Comparison of ENCODE assay signal across 24 cellular contexts in the genomic region with DNA sequence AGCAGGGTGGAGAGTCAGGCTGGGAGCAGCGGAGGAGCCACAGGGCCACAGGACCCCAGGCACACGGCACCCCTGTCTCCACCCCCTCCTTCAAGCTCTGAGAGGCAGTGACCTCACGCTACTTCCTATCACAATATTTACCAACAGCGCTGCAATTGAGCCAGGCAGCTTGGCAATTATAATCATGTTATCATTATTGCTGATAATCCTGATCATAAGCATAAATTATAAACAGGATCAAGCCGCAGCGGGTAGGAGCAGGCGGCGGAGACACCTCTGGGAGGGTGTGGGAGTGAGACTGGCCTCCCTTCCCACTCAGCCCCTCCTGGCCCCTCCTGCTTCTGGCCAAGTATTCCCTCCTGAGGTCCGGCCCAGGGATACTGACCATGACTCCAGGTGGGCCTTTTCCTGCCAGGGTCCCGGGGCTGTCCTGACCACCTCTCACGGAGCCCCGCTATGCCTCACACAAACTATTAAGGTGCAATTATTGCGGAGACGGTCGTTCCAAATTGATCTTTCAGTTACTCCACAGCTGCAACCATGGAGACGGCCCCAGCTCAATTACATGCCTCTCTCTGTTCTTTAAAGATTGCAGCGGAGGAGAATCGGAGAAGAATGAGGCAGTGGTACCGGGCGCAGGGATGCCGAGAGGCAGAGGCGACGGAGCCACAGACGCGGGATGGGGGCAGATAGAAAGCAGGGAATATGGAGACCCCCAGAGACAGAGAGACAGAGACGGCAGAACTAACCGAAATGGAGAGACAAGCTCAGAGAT. TPM values are rescaled to one million over a fixed set of nuclear protein-coding genes. Genes with fewer than 3 reads are reported as not detected.
DNase-seq lines count a peak whose midpoint lies in the region; ATAC-seq, FAIRE-seq and TF ChIP-seq lines count a peak whose summit lies in the region.
"Had no signal": no experiment of that assay in that cellular context is flagged by ENCODE, and none has a peak within 500 bp of the region (broad histone marks: within the 10 kb centered on the region; RNA-seq: fewer than 3 reads in every experiment).

No MANE protein-coding gene starts in this region.

- no peaks in the 10 kb centered on the region for H3K4me1 Mint-ChIP-seq in activated CD8-positive, alpha-beta T cell treated with anti-CD3 and anti-CD28 coated beads, Interleukin-2, amount 10 ng/mL, durations not matched to agents 7 days and 5 days (ENCODE audit: low read depth)
- H3K4me1 Mint-ChIP-seq: activated B cell treated with CpG ODN at 0.5 μM for 24 hours; activated T-helper 17 cell treated with anti-CD3 and anti-CD28 coated beads, Interleukin-2, amount 50 U/mL, for 72 hours; B cell had no signal

- DNase-seq in SK-N-SH (peak; percentile 25), SK-N-MC (ENCODE audit: low read depth, low spot score) (no peak), pancreas (no peak), HuH-7 (ENCODE audit: low spot score) (no peak)
- DNase-seq in activated CD8-positive, alpha-beta T cell treated with anti-CD3 and anti-CD28 coated beads, Interleukin-2, amount 10 ng/mL, durations not matched to agents 7 days and 5 days: no peak
- DNase-seq: activated B cell treated with CpG ODN at 0.5 μM for 24 hours; activated CD4-positive, alpha-beta T cell treated with anti-CD3 and anti-CD28 coated beads, Interleukin-2, amount 50 U/mL, for 4 hours; activated CD8-positive, alpha-beta memory T cell treated with anti-CD3 and anti-CD28 coated beads, Interleukin-2, amount 50 U/mL, for 48 hours; anterior cingulate cortex; DMS79; HCEC 1CT; mucosa of descending colon; NCI-H774; T-helper 9 cell; upper lobe of left lung had no signal

- H3K27ac Mint-ChIP-seq in activated CD8-positive, alpha-beta T cell treated with anti-CD3 and anti-CD28 coated beads, Interleukin-2, amount 10 ng/mL, durations not matched to agents 7 days and 5 days: no peak overlapping the region
- H3K27ac Mint-ChIP-seq: activated B cell treated with CpG ODN at 0.5 μM for 24 hours; activated T-helper 17 cell treated with anti-CD3 and anti-CD28 coated beads, Interleukin-2, amount 50 U/mL, for 72 hours; B cell; IgD-negative memory B cell had no signal

- no peak for ATAC-seq in SK-N-SH treated with all-trans-retinoic acid at 6 μM for 48 hours
- ATAC-seq in HG03469 (IDR thresholded peaks at IDR 0.05; ENCODE audit: unreplicated experiment): no peak
- ATAC-seq in pancreas: no peak
- ATAC-seq in activated CD8-positive, alpha-beta T cell treated with anti-CD3 and anti-CD28 coated beads, Interleukin-2, amount 10 ng/mL, durations not matched to agents 7 days and 5 days: no peak
- ATAC-seq: activated naive CD4-positive, alpha-beta T cell treated with anti-CD3 and anti-CD28 coated beads, Interleukin-2, amount 50 U/mL, for 72 hours; activated T-helper 17 cell treated with anti-CD3 and anti-CD28 coated beads, Interleukin-2, amount 50 U/mL, for 72 hours; mucosa of descending colon had no signal

- intact Hi-C loops in pancreas (cut with DNase I): loop anchor here in 1 of 3 donors (10.0 kb wide), 2 partner anchors 91 to 121 kb away; no protein-coding TSS in a partner anchor

- FAIRE-seq in pancreas (lab: Jason Lieb, UNC): no peak
- FAIRE-seq: endothelial cell of umbilical vein, keratinocyte had no signal

- 91% methylated on average over 26 of the region's 27 CpGs for WGBS in SK-N-SH (ENCODE audit: low lambda C conversion rate)
- 90 to 94% methylated on average over 18 to 20 of the region's 27 CpGs for WGBS in mesodermal cell (ENCODE audit: insufficient coverage in 2 of 2), 2 experiments
- 63 to 69% methylated on average over 27 of the region's 27 CpGs for WGBS in pancreas, 2 donors

- TF ChIP-seq CTCF in SK-N-SH (IDR thresholded peaks at IDR 0.05): no peak
- no peak for TF ChIP-seq CTCF in pancreas (IDR thresholded peaks at IDR 0.05)

- no peak overlapping the region for H3K4me3 ChIP-seq in SK-N-SH (ENCODE audit: low read depth in 2 of 2, low read length in 1 of 2)
- H3K4me3 ChIP-seq in SK-N-MC: no peak overlapping the region
- no peak overlapping the region for H3K4me3 ChIP-seq in mesodermal cell (ENCODE audit: extremely low read depth, insufficient read depth, low read length, poor library complexity, severe bottlenecking)
- no peak overlapping the region for H3K4me3 ChIP-seq in pancreas
- H3K4me3 ChIP-seq: mucosa of descending colon, upper lobe of left lung had no signal

- H3K27me3 Mint-ChIP-seq in activated CD8-positive, alpha-beta T cell treated with anti-CD3 and anti-CD28 coated beads, Interleukin-2, amount 10 ng/mL, durations not matched to agents 7 days and 5 days (ENCODE audit: low read depth): peaks cover 3% of the 10 kb centered on the region
- H3K27me3 Mint-ChIP-seq: activated T-helper 17 cell treated with anti-CD3 and anti-CD28 coated beads, Interleukin-2, amount 50 U/mL, for 72 hours; B cell had no signal

- POLR2A ChIA-PET in SK-N-SH (lab: Yijun Ruan, JAX): interaction anchor here (0.5 kb wide), 1 partner anchor 16 kb away, joined by 3 read pairs; no protein-coding TSS in a partner anchor
- POLR2A ChIA-PET in activated CD8-positive, alpha-beta T cell treated with anti-CD3 and anti-CD28 coated beads, Interleukin-2, amount 10 ng/mL, durations not matched to agents 7 days and 5 days (lab: Charles Lee): no interaction called here

- no peak overlapping the region for H3K27ac ChIP-seq in SK-N-SH (ENCODE audit: low read depth in 2 of 2, low read length in 1 of 2)
- H3K27ac ChIP-seq in SK-N-MC: peak overlapping the region; percentile 51
- H3K27ac ChIP-seq in mesodermal cell (ENCODE audit: low read depth, low read length, severe bottlenecking): peak overlapping the region; percentile 29
- H3K27ac ChIP-seq in pancreas: no peak overlapping the region
- H3K27ac ChIP-seq: upper lobe of left lung had no signal

- H3K4me1 ChIP-seq in SK-N-SH (ENCODE audit: control insufficient read depth in 1 of 2, insufficient read depth in 2 of 2, low read depth in 1 of 2, low read length in 1 of 2) (no peaks in the 10 kb centered on the region), mesodermal cell (ENCODE audit: control insufficient read depth, insufficient read depth, low read length, poor library complexity, severe bottlenecking) (no peaks in the 10 kb centered on the region), pancreas (no peaks in the 10 kb centered on the region)
- H3K4me1 ChIP-seq: upper lobe of left lung had no signal

- no peaks in the 10 kb centered on the region for H3K9me2 ChIP-seq in SK-N-SH

- no peak overlapping the region for H3K4me2 ChIP-seq in SK-N-SH

- no peaks in the 10 kb centered on the region for H3K36me3 Mint-ChIP-seq in activated CD8-positive, alpha-beta T cell treated with anti-CD3 and anti-CD28 coated beads, Interleukin-2, amount 10 ng/mL, durations not matched to agents 7 days and 5 days (ENCODE audit: low read depth)
- H3K36me3 Mint-ChIP-seq: activated naive CD4-positive, alpha-beta T cell treated with anti-CD3 and anti-CD28 coated beads, Interleukin-2, amount 50 U/mL, for 72 hours had no signal

- H3K36me3 ChIP-seq in SK-N-SH (replicated peaks in 1 of 2; ENCODE audit: control insufficient read depth in 1 of 2, insufficient read depth in 2 of 2, low read length in 1 of 2) (no peaks in the 10 kb centered on the region), SK-N-MC (ENCODE audit: insufficient read depth, low read length) (no peaks in the 10 kb centered on the region), mesodermal cell (ENCODE audit: control insufficient read depth, insufficient read depth, low read length) (no peaks in the 10 kb centered on the region), pancreas (no peaks in the 10 kb centered on the region)
- H3K36me3 ChIP-seq: upper lobe of left lung had no signal

- H4K20me1 ChIP-seq in SK-N-SH (ENCODE audit: insufficient read depth): no peaks in the 10 kb centered on the region

- H3K27me3 ChIP-seq in SK-N-SH (ENCODE audit: insufficient read depth) (no peaks in the 10 kb centered on the region), pancreas (no peaks in the 10 kb centered on the region)
- H3K27me3 ChIP-seq: upper lobe of left lung had no signal

- H3K9ac ChIP-seq in SK-N-SH: no peak overlapping the region
- H3K9ac ChIP-seq in SK-N-MC (ENCODE audit: insufficient read length): no peak overlapping the region

- H3K9me3 Mint-ChIP-seq in activated CD8-positive, alpha-beta T cell treated with anti-CD3 and anti-CD28 coated beads, Interleukin-2, amount 10 ng/mL, durations not matched to agents 7 days and 5 days (ENCODE audit: insufficient read depth): no peaks in the 10 kb centered on the region
- H3K9me3 Mint-ChIP-seq: activated B cell treated with CpG ODN at 0.5 μM for 24 hours; activated naive CD4-positive, alpha-beta T cell treated with anti-CD3 and anti-CD28 coated beads, Interleukin-2, amount 50 U/mL, for 72 hours; activated T-helper 17 cell treated with anti-CD3 and anti-CD28 coated beads, Interleukin-2, amount 50 U/mL, for 72 hours; IgD-negative memory B cell had no signal

- no peak for TF ChIP-seq RAD21 in SK-N-SH (IDR thresholded peaks at IDR 0.05; ENCODE audit: low read length)

- no peaks in the 10 kb centered on the region for H3F3A ChIP-seq in SK-N-SH (replicated peaks; ENCODE audit: insufficient read depth)

- no peak for TF ChIP-seq EP300 in SK-N-SH (IDR thresholded peaks at IDR 0.05; ENCODE audit: borderline replicate concordance in 1 of 2, low read depth in 1 of 2, low read length in 1 of 2)

- H3K4me3 Mint-ChIP-seq in activated CD8-positive, alpha-beta T cell treated with anti-CD3 and anti-CD28 coated beads, Interleukin-2, amount 10 ng/mL, durations not matched to agents 7 days and 5 days: no peak overlapping the region
- H3K4me3 Mint-ChIP-seq: activated B cell treated with CpG ODN at 0.5 μM for 24 hours; activated T-helper 17 cell treated with anti-CD3 and anti-CD28 coated beads, Interleukin-2, amount 50 U/mL, for 72 hours; B cell; IgD-negative memory B cell had no signal

- CTCF ChIA-PET in SK-N-SH (lab: Yijun Ruan, JAX): interaction anchor here (1.0 to 3.2 kb wide), 3 partner anchors 38 to 123 kb away, joined by 3 to 18 read pairs (median 4); no protein-coding TSS in a partner anchor
- CTCF ChIA-PET in activated CD8-positive, alpha-beta T cell treated with anti-CD3 and anti-CD28 coated beads, Interleukin-2, amount 10 ng/mL, durations not matched to agents 7 days and 5 days (lab: Charles Lee): no interaction called here

- H2AFZ ChIP-seq in SK-N-SH (ENCODE audit: low read depth): no peak overlapping the region

- H3K79me2 ChIP-seq in SK-N-SH (ENCODE audit: insufficient read depth): no peaks in the 10 kb centered on the region

- peaks cover 1% of the 10 kb centered on the region; the same call in 1 of the 2 replicates for H3K9me3 ChIP-seq in SK-N-SH
- H3K9me3 ChIP-seq in SK-N-MC (ENCODE audit: low read depth, low read length): no peaks in the 10 kb centered on the region
- peaks cover 2% of the 10 kb centered on the region for H3K9me3 ChIP-seq in mesodermal cell (ENCODE audit: control insufficient read depth, low read length)
- H3K9me3 ChIP-seq in pancreas: no peaks in the 10 kb centered on the region
- H3K9me3 ChIP-seq: mucosa of descending colon had no signal

RNA-seq across cellular contexts. Expression of gene GTF2IRD1, which starts 9.9 kb away (rescaled TPM):
- polyA plus RNA-seq in SK-N-SH (2012; rRNA removed): 20.2 and 26.4 TPM in 2 replicates
- 13.9 and 18.4 TPM in 2 replicates for polyA plus RNA-seq in SK-N-SH (2012; cell fraction: cytosol; rRNA removed)
- 29.0 and 37.8 TPM in 2 replicates for polyA plus RNA-seq in SK-N-SH (2012; cell fraction: nucleus; rRNA removed)
- 47.0 TPM for polyA plus RNA-seq in mesodermal cell (2013, experiment 1 of 2)
- 40.2 TPM for polyA plus RNA-seq in mesodermal cell (2013, experiment 2 of 2)
- total RNA-seq in pancreas: 10 to 100 TPM in 3 of 6 donors, 1 to 10 TPM in 3; 7.1 to 12.6 (median 9.9) TPM
- 10 to 100 TPM in 1 of 2 donors, 1 to 10 TPM in 1; 8.1 to 15.9 TPM for polyA plus RNA-seq in pancreas
- not detected for total RNA-seq in activated CD8-positive, alpha-beta T cell treated with anti-CD3 and anti-CD28 coated beads, Interleukin-2, amount 10 ng/mL, durations not matched to agents 7 days and 5 days
- polyA plus RNA-seq: IgD-negative memory B cell had no signal

Comparison
In these comparisons a context has a peak if more than half of its experiments do, and no peak if none do; other contexts are left out.
1. H3K27ac ChIP-seq: peak in SK-N-MC (single experiment) and mesodermal cell (single experiment); none in SK-N-SH (0 of 2) and pancreas (0 of 4).
2. RNA of gene GTF2IRD1, which starts 9.9 kb away (total RNA-seq): 7.1 to 12.6 TPM in pancreas; not detected in activated CD8-positive, alpha-beta T cell treated with anti-CD3 and anti-CD28 coated beads, Interleukin-2, amount 10 ng/mL, durations not matched to agents 7 days and 5 days; every median in the first group is over 4 times any median in the second.